ENCODE assay signal across 8 cellular contexts in the genomic region with DNA sequence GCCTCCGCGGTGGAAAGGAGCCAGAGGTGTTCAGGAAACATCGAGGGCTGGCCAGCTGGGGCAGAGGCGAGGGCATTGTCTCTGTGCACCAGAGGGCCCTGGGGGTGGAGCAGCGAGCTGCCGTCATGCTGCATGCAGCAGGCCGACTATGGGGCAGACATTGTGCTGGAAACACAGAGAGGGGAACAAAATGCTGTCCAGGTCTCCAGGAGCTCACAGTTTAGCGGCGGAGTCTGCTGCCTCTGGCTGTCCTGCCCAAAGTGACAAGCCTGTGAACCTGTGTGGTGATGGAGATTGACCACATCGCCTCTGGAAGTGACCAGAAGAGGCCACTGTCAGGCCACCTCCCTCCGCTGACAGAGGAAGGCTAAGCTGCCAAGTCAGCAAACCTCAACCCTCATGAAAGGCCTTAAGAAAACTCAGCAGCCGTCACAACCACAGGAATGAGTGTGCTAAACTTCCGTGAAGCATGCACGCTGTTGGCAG. TPM values are rescaled to one million over a fixed set of nuclear protein-coding genes. Genes with fewer than 3 reads are reported as not detected.
A peak's percentile ranks its signal among the peaks of the same experiment; 100 is the strongest.
DNase-seq lines count a peak whose midpoint lies in the region; ATAC-seq and TF ChIP-seq lines count a peak whose summit lies in the region.

No MANE protein-coding gene starts in this region.

- peak overlapping the region; percentile 29 for H3K4me3 Mint-ChIP-seq in CD8-positive, alpha-beta T cell

- H3K4me3 ChIP-seq in CD8-positive, alpha-beta T cell (ENCODE audit: low read depth, low read length): no peak overlapping the region
- H3K4me3 ChIP-seq in psoas muscle: no peak overlapping the region

- no peak for TF ChIP-seq CTCF in CD8-positive, alpha-beta T cell (IDR thresholded peaks at IDR 0.05)
- TF ChIP-seq CTCF in psoas muscle (IDR thresholded peaks at IDR 0.05): no peak

- peaks cover 64% of the 10 kb centered on the region for H3K4me1 Mint-ChIP-seq in CD8-positive, alpha-beta T cell (ENCODE audit: low read depth)

- H3K27ac ChIP-seq in CD8-positive, alpha-beta T cell (ENCODE audit: low read depth, low read length): no peak overlapping the region
- H3K27ac ChIP-seq in psoas muscle: no peak overlapping the region

- CTCF ChIA-PET in CD8-positive, alpha-beta T cell (lab: Charles Lee): interaction anchor here (0.6 to 2.6 kb wide), 13 partner anchors 10 to 64 kb away, joined by 3 to 17 read pairs (median 4); a partner anchor contains a TSS

- peak; percentile 79 for ATAC-seq in CD8-positive, alpha-beta T cell
- ATAC-seq in HG03571 (IDR thresholded peaks at IDR 0.05; ENCODE audit: unreplicated experiment) (peak; percentile 37), psoas muscle (peak in 2 of 4 donors; percentile 28 to 42), GM21381 (IDR thresholded peaks at IDR 0.05; ENCODE audit: unreplicated experiment) (no peak), SK-N-SH treated with all-trans-retinoic acid at 6 μM for 48 hours (no peak; the same call in 2 of the 3 replicates)

- H3K27me3 ChIP-seq in CD8-positive, alpha-beta T cell (ENCODE audit: insufficient read depth, low read length): no peaks in the 10 kb centered on the region
- H3K27me3 ChIP-seq in psoas muscle (ENCODE audit: insufficient read depth in 3 of 3, low read length in 2 of 3): no peaks in the 10 kb centered on the region

- peak in 4 of 7 experiments; percentile 55 to 72 (median 58) for DNase-seq in CD8-positive, alpha-beta T cell
- peak; percentile 79 for DNase-seq in activated CD8-positive, alpha-beta memory T cell treated with anti-CD3 and anti-CD28 coated beads for 24 hours
- DNase-seq in fibroblast of gingiva (ENCODE audit: low read depth): peak; percentile 84
- peak; percentile 34 to 53 for DNase-seq in psoas muscle
- no peak for DNase-seq in LoVo (ENCODE audit: low spot score)

- H3K4me1 ChIP-seq in CD8-positive, alpha-beta T cell (ENCODE audit: insufficient read depth, low read length): peaks cover 60% of the 10 kb centered on the region
- no peaks in the 10 kb centered on the region for H3K4me1 ChIP-seq in psoas muscle

- peak overlapping the region; percentile 81 for H3K27ac Mint-ChIP-seq in CD8-positive, alpha-beta T cell

- POLR2A ChIA-PET in CD8-positive, alpha-beta T cell (lab: Charles Lee): interaction anchor here (1.2 to 3.9 kb wide), 5 partner anchors 9 to 22 kb away, joined by 4 to 40 read pairs (median 9); a partner anchor contains a TSS

- H3K9me3 ChIP-seq in CD8-positive, alpha-beta T cell (ENCODE audit: low read length): no peaks in the 10 kb centered on the region
- no peaks in the 10 kb centered on the region for H3K9me3 ChIP-seq in psoas muscle

- intact Hi-C loops in CD8-positive, alpha-beta T cell (cut with DNase I, micrococcal nuclease): loop anchor here (1.0 to 10.0 kb wide), 6 partner anchors 10 to 415 kb away; a partner anchor contains a TSS
- intact Hi-C loops in psoas muscle (cut with DNase I): no loop called here

- H3K9me3 Mint-ChIP-seq in CD8-positive, alpha-beta T cell: no peaks in the 10 kb centered on the region

- 45 to 54% (median 50%) methylated on average over 11 to 14 of the region's 14 CpGs for WGBS in psoas muscle, 3 donors

- H3K36me3 Mint-ChIP-seq in CD8-positive, alpha-beta T cell: no peaks in the 10 kb centered on the region

- no peaks in the 10 kb centered on the region for H3K36me3 ChIP-seq in CD8-positive, alpha-beta T cell (ENCODE audit: insufficient read depth, low read length)
- H3K36me3 ChIP-seq in psoas muscle (ENCODE audit: insufficient read depth in 1 of 2, low read depth in 1 of 2): no peaks in the 10 kb centered on the region

- no peaks in the 10 kb centered on the region for H3K27me3 Mint-ChIP-seq in CD8-positive, alpha-beta T cell (ENCODE audit: low read depth)

TF ChIP-seq in SK-N-SH treated with all-trans-retinoic acid at 6 μM for 48 hours, 23 proteins besides CTCF, POLR2A, EP300 and RAD21:
- TF ChIP-seq BACH2 (CRISPR knock-in tag; IDR thresholded peaks at IDR 0.05; ENCODE audit: borderline replicate concordance): no peak
- no peak for TF ChIP-seq ESRRG (CRISPR knock-in tag; IDR thresholded peaks at IDR 0.05)
- TF ChIP-seq, protein P1, sequence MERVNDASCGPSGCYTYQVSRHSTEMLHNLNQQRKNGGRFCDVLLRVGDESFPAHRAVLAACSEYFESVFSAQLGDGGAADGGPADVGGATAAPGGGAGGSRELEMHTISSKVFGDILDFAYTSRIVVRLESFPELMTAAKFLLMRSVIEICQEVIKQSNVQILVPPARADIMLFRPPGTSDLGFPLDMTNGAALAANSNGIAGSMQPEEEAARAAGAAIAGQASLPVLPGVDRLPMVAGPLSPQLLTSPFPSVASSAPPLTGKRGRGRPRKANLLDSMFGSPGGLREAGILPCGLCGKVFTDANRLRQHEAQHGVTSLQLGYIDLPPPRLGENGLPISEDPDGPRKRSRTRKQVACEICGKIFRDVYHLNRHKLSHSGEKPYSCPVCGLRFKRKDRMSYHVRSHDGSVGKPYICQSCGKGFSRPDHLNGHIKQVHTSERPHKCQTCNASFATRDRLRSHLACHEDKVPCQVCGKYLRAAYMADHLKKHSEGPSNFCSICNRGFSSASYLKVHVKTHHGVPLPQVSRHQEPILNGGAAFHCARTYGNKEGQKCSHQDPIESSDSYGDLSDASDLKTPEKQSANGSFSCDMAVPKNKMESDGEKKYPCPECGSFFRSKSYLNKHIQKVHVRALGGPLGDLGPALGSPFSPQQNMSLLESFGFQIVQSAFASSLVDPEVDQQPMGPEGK (CRISPR knock-in tag; IDR thresholded peaks at IDR 0.05; ENCODE audit: borderline replicate concordance): no peak
- no peak for TF ChIP-seq RARB (CRISPR knock-in tag; IDR thresholded peaks at IDR 0.05)

RNA-seq across cellular contexts. Expression of a gene that starts 20.1 kb away (rescaled TPM):
- 10 to 100 TPM; 76.7 to 76.8 TPM for total RNA-seq in CD8-positive, alpha-beta T cell
- 1 to 10 TPM; 1.8 to 2.5 (median 2.3) TPM for total RNA-seq in psoas muscle
- polyA plus RNA-seq in psoas muscle: 1 to 10 TPM in 2 of 3 donors, under 1 TPM in 1; 0.58 to 2.2 (median 1.1) TPM

RNA-seq across cellular contexts. Expression of a gene that starts 20.8 kb away (rescaled TPM):
- under 1 TPM; 0.22 to 0.24 TPM for total RNA-seq in CD8-positive, alpha-beta T cell
- total RNA-seq in psoas muscle: under 1 TPM; 0.25 to 0.97 (median 0.49) TPM
- polyA plus RNA-seq in psoas muscle: under 1 TPM; 0.41 to 0.52 (median 0.43) TPM

Comparison
In these comparisons a context has a peak if more than half of its experiments do, and no peak if none do; other contexts are left out.
1. ATAC-seq: peak in CD8-positive, alpha-beta T cell (single experiment) and HG03571 (single experiment); none in GM21381 (single experiment) and SK-N-SH treated with all-trans-retinoic acid at 6 μM for 48 hours (single experiment).
2. RNA of a gene that starts 20.1 kb away (total RNA-seq): 76.7 to 76.8 TPM in CD8-positive, alpha-beta T cell; 1.8 to 2.5 TPM in psoas muscle; every median in the first group is over 10 times any median in the second.
3. intact Hi-C loops: an anchor here in CD8-positive, alpha-beta T cell (1.0 to 10.0 kb wide); none called in psoas muscle.